ENCODE assay signal across 9 cellular contexts in genomic region chr5:123371575-123372179, GRCh38. TPM values are rescaled to one million over a fixed set of nuclear protein-coding genes. Genes with fewer than 3 reads are reported as not detected.
A peak's percentile ranks its signal among the peaks of the same experiment; 100 is the strongest.
DNase-seq lines count a peak whose midpoint lies in the region; ATAC-seq and TF ChIP-seq lines count a peak whose summit lies in the region.
"Had no signal": no experiment of that assay in that cellular context is flagged by ENCODE, and none has a peak within 500 bp of the region (broad histone marks: within the 10 kb centered on the region; RNA-seq: fewer than 3 reads in every experiment).

No MANE protein-coding gene starts in this region.

- peaks cover 0 to 47% of the 10 kb centered on the region in 2 donors for H3K36me3 ChIP-seq in gastroesophageal sphincter

- H3K36me3 Mint-ChIP-seq in Calu3 (ENCODE audit: insufficient read depth, unreplicated experiment) (peaks cover 26% of the 10 kb centered on the region), HFFc6 (ENCODE audit: low read depth) (peaks cover 11% of the 10 kb centered on the region; the same call in 1 of the 2 replicates)
- H3K36me3 Mint-ChIP-seq in activated CD4-positive, alpha-beta T cell treated with anti-CD3 and anti-CD28 coated beads, Interleukin-2, amount 10 ng/mL, durations not matched to agents 24 days and 14 days (ENCODE audit: low read depth) = peaks cover 45% of the 10 kb centered on the region

- H3K27me3 Mint-ChIP-seq in Calu3 (ENCODE audit: unreplicated experiment) (no peaks in the 10 kb centered on the region), HFFc6 (ENCODE audit: insufficient read depth) (no peaks in the 10 kb centered on the region)
- H3K27me3 Mint-ChIP-seq in activated CD4-positive, alpha-beta T cell treated with anti-CD3 and anti-CD28 coated beads, Interleukin-2, amount 10 ng/mL, durations not matched to agents 24 days and 14 days = no peaks in the 10 kb centered on the region

- H3K4me3 Mint-ChIP-seq in Calu3 (ENCODE audit: low read depth, unreplicated experiment) = no peak overlapping the region
- H3K4me3 Mint-ChIP-seq in HFFc6 = no peak overlapping the region
- H3K4me3 Mint-ChIP-seq in activated CD4-positive, alpha-beta T cell treated with anti-CD3 and anti-CD28 coated beads, Interleukin-2, amount 10 ng/mL, durations not matched to agents 24 days and 14 days = no peak overlapping the region

- WGBS in gastroesophageal sphincter (ENCODE audit: low coverage in 1 of 2), 2 donors = 88% methylated on average over 4 of the region's 4 CpGs; no CpG with 5 or more reads in 1 of the 2 donors

- no peak overlapping the region for H3K4me3 ChIP-seq in gastroesophageal sphincter
- H3K4me3 ChIP-seq: skin epidermis had no signal

- H3K27ac ChIP-seq in gastroesophageal sphincter = no peak overlapping the region
- H3K27ac ChIP-seq: skin epidermis had no signal

- no peaks in the 10 kb centered on the region for H3K4me1 Mint-ChIP-seq in Calu3 (ENCODE audit: low read depth, unreplicated experiment)
- H3K4me1 Mint-ChIP-seq in HFFc6 (ENCODE audit: low read depth) = no peaks in the 10 kb centered on the region
- H3K4me1 Mint-ChIP-seq in activated CD4-positive, alpha-beta T cell treated with anti-CD3 and anti-CD28 coated beads, Interleukin-2, amount 10 ng/mL, durations not matched to agents 24 days and 14 days = no peaks in the 10 kb centered on the region

- TF ChIP-seq EP300 in gastroesophageal sphincter (IDR thresholded peaks at IDR 0.05) = no peak

- TF ChIP-seq CTCF in Calu3 (IDR thresholded peaks at IDR 0.05; ENCODE audit: unreplicated experiment) = peak; percentile 72
- TF ChIP-seq CTCF in HFFc6 (IDR thresholded peaks at IDR 0.05) = peak; percentile 84
- peak; percentile 28 to 58 (median 35) for TF ChIP-seq CTCF in gastroesophageal sphincter (IDR thresholded peaks at IDR 0.05)

- no peak for TF ChIP-seq POLR2A in gastroesophageal sphincter (IDR thresholded peaks at IDR 0.05)

- no peaks in the 10 kb centered on the region for H3K27me3 ChIP-seq in gastroesophageal sphincter

- H3K9me3 ChIP-seq in gastroesophageal sphincter = no peaks in the 10 kb centered on the region

- H3K4me1 ChIP-seq in gastroesophageal sphincter = peaks cover 0 to 2% (median 0%) of the 10 kb centered on the region in 3 donors

- H3K27ac Mint-ChIP-seq in Calu3 (ENCODE audit: unreplicated experiment) = no peak overlapping the region
- H3K27ac Mint-ChIP-seq in HFFc6 = no peak overlapping the region
- no peak overlapping the region for H3K27ac Mint-ChIP-seq in activated CD4-positive, alpha-beta T cell treated with anti-CD3 and anti-CD28 coated beads, Interleukin-2, amount 10 ng/mL, durations not matched to agents 24 days and 14 days

- H3K9me3 Mint-ChIP-seq in Calu3 (ENCODE audit: low read depth, unreplicated experiment) (no peaks in the 10 kb centered on the region), HFFc6 (no peaks in the 10 kb centered on the region)
- no peaks in the 10 kb centered on the region for H3K9me3 Mint-ChIP-seq in activated CD4-positive, alpha-beta T cell treated with anti-CD3 and anti-CD28 coated beads, Interleukin-2, amount 10 ng/mL, durations not matched to agents 24 days and 14 days

- peak; percentile 41 for ATAC-seq in gastroesophageal sphincter

- BruUV-seq in Calu3 (replicated peaks; lab: Mats Ljungman, UMichigan) = no TSS peak

- DNase-seq in Calu3 (peak; percentile 77), HFFc6 (peak; percentile 21), retina (peak; percentile 7), DMS79 treated with DMSO at 0.1 percent for 48 hours (lab: John Stamatoyannopoulos, UW) (no peak), germinal center (ENCODE audit: low spot score) (no peak)
- peak; percentile 61 for DNase-seq in activated CD4-positive, alpha-beta T cell treated with anti-CD3 and anti-CD28 coated beads, Interleukin-2, amount 10 ng/mL, durations not matched to agents 24 days and 14 days
- DNase-seq in stimulated activated naive CD4-positive, alpha-beta T cell (lab: John Stamatoyannopoulos, UW) = no peak

- CTCF ChIA-PET in Calu3 (lab: Charles Lee) = interaction anchor here (1.6 kb wide), 1 partner anchor 855 kb away, joined by 7 read pairs; no protein-coding TSS in a partner anchor

- intact Hi-C loops in Calu3 (cut with micrococcal nuclease; ENCODE audit: unreplicated experiment) = no loop called here
- intact Hi-C loops in activated CD4-positive, alpha-beta T cell treated with anti-CD3 and anti-CD28 coated beads, Interleukin-2, amount 10 ng/mL, durations not matched to agents 24 days and 14 days (cut with micrococcal nuclease) = no loop called here

RNA-seq across cellular contexts. Expression of gene CEP120, which starts 51.5 kb away (rescaled TPM):
- total RNA-seq in Calu3 (2022) (25.0 and 27.1 TPM in 2 replicates), gastroesophageal sphincter (10 to 100 TPM; 17.2 to 26.8 (median 19.8) TPM)
- total RNA-seq in HFFc6 (2021; fragmentation: NEBNext Ultra II Directional; extraction: Animal tissue kit (Norgen Biotek cat#: 25700)) = 10 to 100 TPM; 10.0 to 14.7 (median 12.7) TPM
- 28.6 and 31.6 TPM in 2 replicates for total RNA-seq in activated CD4-positive, alpha-beta T cell treated with anti-CD3 and anti-CD28 coated beads, Interleukin-2, amount 10 ng/mL, durations not matched to agents 24 days and 14 days

Comparison
In these comparisons a context has a peak if more than half of its experiments do, and no peak if none do; other contexts are left out.
1. DNase-seq: peak in Calu3 (single experiment), HFFc6 (single experiment), activated CD4-positive, alpha-beta T cell treated with anti-CD3 and anti-CD28 coated beads, Interleukin-2, amount 10 ng/mL, durations not matched to agents 24 days and 14 days (single experiment) and retina (single experiment); none in DMS79 treated with DMSO at 0.1 percent for 48 hours (single experiment), stimulated activated naive CD4-positive, alpha-beta T cell (0 of 6) and germinal center (single experiment).
2. Peak in every context shown above with its lines, with median percentiles within 50 percentile points of each other: CTCF ChIP-seq.